9 cellular contexts compared by ENCODE assay signal in genomic region chr4:121977251-121978168, GRCh38. TPM values are rescaled to one million over a fixed set of nuclear protein-coding genes. Genes with fewer than 3 reads are reported as not detected.
DNase-seq lines count a peak whose midpoint lies in the region; ATAC-seq and TF ChIP-seq lines count a peak whose summit lies in the region.
"Had no signal": no experiment of that assay in that cellular context is flagged by ENCODE, and none has a peak within 500 bp of the region (broad histone marks: within the 10 kb centered on the region; RNA-seq: fewer than 3 reads in every experiment).

No MANE protein-coding gene starts in this region.

- WGBS in ovary, 3 donors: 55 to 62% (median 57%) methylated on average over 9 of the region's 9 CpGs

- H3K9me3 Mint-ChIP-seq in naive B cell: no peaks in the 10 kb centered on the region
- H3K9me3 Mint-ChIP-seq: neural crest cell had no signal

- peak overlapping the region in 4 of 6 donors; percentile 0 to 74 (median 69) for H3K27ac Mint-ChIP-seq in naive B cell

- DNase-seq in NCI-H226 (peak; percentile 32), naive B cell (peak; percentile 49), ovary (no peak), NCI-H748 (lab: John Stamatoyannopoulos, UW; ENCODE audit: unreplicated experiment) (no peak), DMS 273 (lab: John Stamatoyannopoulos, UW; ENCODE audit: unreplicated experiment) (no peak), sciatic nerve (ENCODE audit: low spot score) (no peak)

- no peak for TF ChIP-seq CTCF in ovary (IDR thresholded peaks at IDR 0.05)

- intact Hi-C loops in ovary (cut with DNase I) (no loop called here), sciatic nerve (cut with DNase I) (no loop called here)

- H3K4me1 Mint-ChIP-seq in naive B cell: peaks cover 7 to 23% (median 20%) of the 10 kb centered on the region in 3 donors
- H3K4me1 Mint-ChIP-seq: neural crest cell had no signal

- no peaks in the 10 kb centered on the region for H3K9me3 ChIP-seq in ovary

- no peaks in the 10 kb centered on the region for H3K36me3 Mint-ChIP-seq in naive B cell

- no peak for TF ChIP-seq EP300 in ovary (IDR thresholded peaks at IDR 0.05)

- H3K27me3 ChIP-seq in ovary: no peaks in the 10 kb centered on the region

- no peaks in the 10 kb centered on the region for H3K4me1 ChIP-seq in ovary (ENCODE audit: insufficient read depth)

- H3K27ac ChIP-seq in ovary: no peak overlapping the region

- peak; percentile 99 for ATAC-seq in GM18870 (IDR thresholded peaks at IDR 0.05; ENCODE audit: unreplicated experiment)
- peak; percentile 94 for ATAC-seq in HG02642 (IDR thresholded peaks at IDR 0.05; ENCODE audit: poor library complexity, unreplicated experiment)
- peak; percentile 87 to 96 for ATAC-seq in naive B cell (ENCODE audit: low read depth in 2 of 2)
- no peak for ATAC-seq in sciatic nerve

- no peak for TF ChIP-seq POLR2A in ovary (IDR thresholded peaks at IDR 0.05)

- H3K4me3 ChIP-seq in ovary: no peak overlapping the region

- peaks cover 8 to 14% (median 12%) of the 10 kb centered on the region in 3 donors for H3K27me3 Mint-ChIP-seq in naive B cell

- no peaks in the 10 kb centered on the region for H3K36me3 ChIP-seq in ovary

- peak overlapping the region in 7 of 8 donors; percentile 13 to 62 (median 57) for H3K4me3 Mint-ChIP-seq in naive B cell
- H3K4me3 Mint-ChIP-seq: neural crest cell had no signal

RNA-seq across cellular contexts. Expression of gene TRPC3, which starts 25.6 kb away (rescaled TPM):
- polyA plus RNA-seq in naive B cell (ENCODE audit: low read depth in 6 of 6): not detected
- total RNA-seq in ovary: 1 to 10 TPM in 1 of 7 donors, under 1 TPM in 6; 0.11 to 1.4 (median 0.25) TPM
- under 1 TPM; 0.40 to 0.58 TPM for polyA plus RNA-seq in ovary
- 0.98 TPM for total RNA-seq in sciatic nerve

Comparison
In these comparisons a context has a peak if more than half of its experiments do, and no peak if none do; other contexts are left out.
1. DNase-seq: peak in NCI-H226 (single experiment) and naive B cell (single experiment); none in ovary (0 of 5), NCI-H748 (single experiment), DMS 273 (single experiment) and sciatic nerve (single experiment).